ENCODE assay signal across 1 cellular context in the genomic region with DNA sequence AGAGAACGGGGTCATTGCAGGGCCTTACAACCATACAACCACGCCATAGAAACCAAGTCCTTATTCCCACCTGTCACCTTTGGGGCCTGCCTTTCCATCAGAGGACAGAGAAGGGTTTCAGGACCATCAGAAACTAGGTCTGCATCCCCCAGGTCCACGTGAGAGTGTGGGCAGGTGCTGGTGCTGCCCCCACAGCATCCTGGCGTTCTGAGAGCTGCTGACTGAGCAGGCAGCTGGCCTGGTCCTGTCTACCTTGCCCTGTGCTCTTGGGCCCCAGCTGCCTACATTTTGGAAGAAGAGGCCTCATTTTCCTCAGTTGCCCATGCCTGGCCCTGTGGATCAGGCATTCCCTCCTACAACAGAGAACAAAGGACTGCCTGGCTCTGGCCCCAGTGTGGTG.
TF ChIP-seq lines count a peak whose summit lies in the region.

No MANE protein-coding gene starts in this region.

TF ChIP-seq in GM12878, 131 proteins besides CTCF, POLR2A, EP300 and RAD21:
- TF ChIP-seq ZNF687 (IDR thresholded peaks at IDR 0.05): no peak
- no peak for TF ChIP-seq E2F4 (IDR thresholded peaks at IDR 0.05; ENCODE audit: low read depth, low read length)
- TF ChIP-seq, protein P1, sequence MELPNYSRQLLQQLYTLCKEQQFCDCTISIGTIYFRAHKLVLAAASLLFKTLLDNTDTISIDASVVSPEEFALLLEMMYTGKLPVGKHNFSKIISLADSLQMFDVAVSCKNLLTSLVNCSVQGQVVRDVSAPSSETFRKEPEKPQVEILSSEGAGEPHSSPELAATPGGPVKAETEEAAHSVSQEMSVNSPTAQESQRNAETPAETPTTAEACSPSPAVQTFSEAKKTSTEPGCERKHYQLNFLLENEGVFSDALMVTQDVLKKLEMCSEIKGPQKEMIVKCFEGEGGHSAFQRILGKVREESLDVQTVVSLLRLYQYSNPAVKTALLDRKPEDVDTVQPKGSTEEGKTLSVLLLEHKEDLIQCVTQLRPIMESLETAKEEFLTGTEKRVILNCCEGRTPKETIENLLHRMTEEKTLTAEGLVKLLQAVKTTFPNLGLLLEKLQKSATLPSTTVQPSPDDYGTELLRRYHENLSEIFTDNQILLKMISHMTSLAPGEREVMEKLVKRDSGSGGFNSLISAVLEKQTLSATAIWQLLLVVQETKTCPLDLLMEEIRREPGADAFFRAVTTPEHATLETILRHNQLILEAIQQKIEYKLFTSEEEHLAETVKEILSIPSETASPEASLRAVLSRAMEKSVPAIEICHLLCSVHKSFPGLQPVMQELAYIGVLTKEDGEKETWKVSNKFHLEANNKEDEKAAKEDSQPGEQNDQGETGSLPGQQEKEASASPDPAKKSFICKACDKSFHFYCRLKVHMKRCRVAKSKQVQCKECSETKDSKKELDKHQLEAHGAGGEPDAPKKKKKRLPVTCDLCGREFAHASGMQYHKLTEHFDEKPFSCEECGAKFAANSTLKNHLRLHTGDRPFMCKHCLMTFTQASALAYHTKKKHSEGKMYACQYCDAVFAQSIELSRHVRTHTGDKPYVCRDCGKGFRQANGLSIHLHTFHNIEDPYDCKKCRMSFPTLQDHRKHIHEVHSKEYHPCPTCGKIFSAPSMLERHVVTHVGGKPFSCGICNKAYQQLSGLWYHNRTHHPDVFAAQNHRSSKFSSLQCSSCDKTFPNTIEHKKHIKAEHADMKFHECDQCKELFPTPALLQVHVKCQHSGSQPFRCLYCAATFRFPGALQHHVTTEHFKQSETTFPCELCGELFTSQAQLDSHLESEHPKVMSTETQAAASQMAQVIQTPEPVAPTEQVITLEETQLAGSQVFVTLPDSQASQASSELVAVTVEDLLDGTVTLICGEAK (IDR thresholded peaks at IDR 0.05; ENCODE audit: borderline replicate concordance): no peak
- TF ChIP-seq CBX3 (IDR thresholded peaks at IDR 0.05; ENCODE audit: borderline replicate concordance, low read depth): no peak
- TF ChIP-seq CREB1 (IDR thresholded peaks at IDR 0.05; ENCODE audit: low read depth): no peak
- TF ChIP-seq, protein P2, sequence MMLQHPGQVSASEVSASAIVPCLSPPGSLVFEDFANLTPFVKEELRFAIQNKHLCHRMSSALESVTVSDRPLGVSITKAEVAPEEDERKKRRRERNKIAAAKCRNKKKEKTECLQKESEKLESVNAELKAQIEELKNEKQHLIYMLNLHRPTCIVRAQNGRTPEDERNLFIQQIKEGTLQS (IDR thresholded peaks at IDR 0.05; ENCODE audit: borderline replicate concordance, extremely low read depth, low read depth, low read length): no peak
- TF ChIP-seq, protein P3, sequence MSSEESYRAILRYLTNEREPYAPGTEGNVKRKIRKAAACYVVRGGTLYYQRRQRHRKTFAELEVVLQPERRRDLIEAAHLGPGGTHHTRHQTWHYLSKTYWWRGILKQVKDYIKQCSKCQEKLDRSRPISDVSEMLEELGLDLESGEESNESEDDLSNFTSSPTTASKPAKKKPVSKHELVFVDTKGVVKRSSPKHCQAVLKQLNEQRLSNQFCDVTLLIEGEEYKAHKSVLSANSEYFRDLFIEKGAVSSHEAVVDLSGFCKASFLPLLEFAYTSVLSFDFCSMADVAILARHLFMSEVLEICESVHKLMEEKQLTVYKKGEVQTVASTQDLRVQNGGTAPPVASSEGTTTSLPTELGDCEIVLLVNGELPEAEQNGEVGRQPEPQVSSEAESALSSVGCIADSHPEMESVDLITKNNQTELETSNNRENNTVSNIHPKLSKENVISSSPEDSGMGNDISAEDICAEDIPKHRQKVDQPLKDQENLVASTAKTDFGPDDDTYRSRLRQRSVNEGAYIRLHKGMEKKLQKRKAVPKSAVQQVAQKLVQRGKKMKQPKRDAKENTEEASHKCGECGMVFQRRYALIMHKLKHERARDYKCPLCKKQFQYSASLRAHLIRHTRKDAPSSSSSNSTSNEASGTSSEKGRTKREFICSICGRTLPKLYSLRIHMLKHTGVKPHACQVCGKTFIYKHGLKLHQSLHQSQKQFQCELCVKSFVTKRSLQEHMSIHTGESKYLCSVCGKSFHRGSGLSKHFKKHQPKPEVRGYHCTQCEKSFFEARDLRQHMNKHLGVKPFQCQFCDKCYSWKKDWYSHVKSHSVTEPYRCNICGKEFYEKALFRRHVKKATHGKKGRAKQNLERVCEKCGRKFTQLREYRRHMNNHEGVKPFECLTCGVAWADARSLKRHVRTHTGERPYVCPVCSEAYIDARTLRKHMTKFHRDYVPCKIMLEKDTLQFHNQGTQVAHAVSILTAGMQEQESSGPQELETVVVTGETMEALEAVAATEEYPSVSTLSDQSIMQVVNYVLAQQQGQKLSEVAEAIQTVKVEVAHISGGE (CRISPR knock-in tag; IDR thresholded peaks at IDR 0.05): no peak
- TF ChIP-seq TCF3 (IDR thresholded peaks at IDR 0.05; ENCODE audit: borderline replicate concordance, insufficient read depth, low read depth, low read length): no peak
